Comparison of ENCODE assay signal across 16 cellular contexts in genomic region chr6:145811741-145812140, GRCh38. TPM values are rescaled to one million over a fixed set of nuclear protein-coding genes. Genes with fewer than 3 reads are reported as not detected.
DNase-seq lines count a peak whose midpoint lies in the region; ATAC-seq, FAIRE-seq and TF ChIP-seq lines count a peak whose summit lies in the region.
"Had no signal": no experiment of that assay in that cellular context is flagged by ENCODE, and none has a peak within 500 bp of the region (broad histone marks: within the 10 kb centered on the region; RNA-seq: fewer than 3 reads in every experiment).

No MANE protein-coding gene starts in this region.

- H3K79me2 ChIP-seq in HepG2 (ENCODE audit: insufficient read depth, low read length) = peaks cover 69% of the 10 kb centered on the region

- no peaks in the 10 kb centered on the region for H3K9me3 Mint-ChIP-seq in chondrocyte (ENCODE audit: low read depth)
- peaks cover 7% of the 10 kb centered on the region for H3K9me3 Mint-ChIP-seq in nephron progenitor cell
- H3K9me3 Mint-ChIP-seq: IgD-negative memory B cell had no signal

- H3K9ac ChIP-seq in HepG2 (ENCODE audit: insufficient read depth, low read depth, low read length) = no peak overlapping the region

- H3K4me1 Mint-ChIP-seq in chondrocyte (ENCODE audit: low read depth) (peaks cover 55% of the 10 kb centered on the region), nephron progenitor cell (peaks cover 38% of the 10 kb centered on the region)

- no peak overlapping the region for H3K4me3 Mint-ChIP-seq in chondrocyte (ENCODE audit: unreplicated experiment)
- peak overlapping the region; percentile 92 for H3K4me3 Mint-ChIP-seq in nephron progenitor cell

- H3K27ac ChIP-seq in HepG2 (ENCODE audit: extremely low read length, insufficient read depth, low read length) = no peak overlapping the region
- no peak overlapping the region for H3K27ac ChIP-seq in right lobe of liver

- peak overlapping the region; percentile 87 for H3K4me2 ChIP-seq in HepG2 (ENCODE audit: low read depth, low read length)

- H3K4me1 ChIP-seq in HepG2 (ENCODE audit: insufficient read depth, low read length) = peaks cover 37% of the 10 kb centered on the region
- H3K4me1 ChIP-seq in right lobe of liver = peaks cover 0 to 19% (median 3%) of the 10 kb centered on the region in 4 donors
- H3K4me1 ChIP-seq: SJCRH30 had no signal

- TF ChIP-seq CTCF in HepG2 (CRISPR knock-in tag; IDR thresholded peaks at IDR 0.05) (no peak), right lobe of liver (IDR thresholded peaks at IDR 0.05) (no peak), chondrocyte (IDR thresholded peaks at IDR 0.05) (no peak), nephron progenitor cell (IDR thresholded peaks at IDR 0.05) (no peak)

- no peak for TF ChIP-seq RAD21 in HepG2 (CRISPR knock-in tag; IDR thresholded peaks at IDR 0.05)

- intact Hi-C loops in HepG2 (cut with micrococcal nuclease; ENCODE audit: unreplicated experiment) = loop anchor here (5.0 kb wide), 2 partner anchors 81 to 151 kb away; partner anchors contain the start of gene SHPRH
- intact Hi-C loops in right lobe of liver (cut with DNase I) = no loop called here

- H3K4me3 ChIP-seq in HepG2 (replicated peaks in 1 of 3; ENCODE audit: insufficient read depth in 1 of 3, low read depth in 2 of 3, low read length in 3 of 3) = peak overlapping the region in 1 of 3 experiments; percentile 84; a peak in 2 of 6 replicates
- H3K4me3 ChIP-seq in right lobe of liver = no peak overlapping the region

- H2AFZ ChIP-seq in HepG2 (ENCODE audit: low read length) = no peak overlapping the region

- in situ Hi-C loops in HepG2 (cut with HindIII; ENCODE audit: extremely low pct_ligation_motif_present, low pct_unique_long_range_greater_than_20kb) = loop anchor here (5.0 to 25.0 kb wide), 2 partner anchors 74 to 1501 kb away; partner anchors contain the start of gene EPM2A

- WGBS in HepG2 (ENCODE audit: low lambda C conversion rate) = 97% methylated on average over 1 of the region's 1 CpG
- WGBS in right lobe of liver (ENCODE audit: insufficient coverage, low coverage, low lambda C conversion rate, missing lambda C conversion rate) = 100% methylated on average over 1 of the region's 1 CpG

- H3K27me3 Mint-ChIP-seq in chondrocyte (ENCODE audit: low read depth) = no peaks in the 10 kb centered on the region
- no peaks in the 10 kb centered on the region for H3K27me3 Mint-ChIP-seq in nephron progenitor cell (ENCODE audit: low read depth, poor library complexity)

- DNase-seq in HepG2 (ENCODE audit: low spot score) (no peak), right lobe of liver (no peak), chondrocyte (ENCODE audit: low spot score) (no peak), nephron progenitor cell (no peak), GF-D8 (lab: John Stamatoyannopoulos, UW) (no peak)
- DNase-seq: activated CD4-positive, alpha-beta T cell treated with anti-CD3 and anti-CD28 coated beads for 48 hours; activated T-cell treated with anti-CD3 and anti-CD28 coated beads for 4 hours; kidney glomerular epithelial cell; NCI-H226; SJCRH30 had no signal

- POLR2A ChIA-PET in HepG2 (lab: Yijun Ruan, JAX) = interaction anchor here (0.8 to 1.7 kb wide), 3 partner anchors 10 to 77 kb away, joined by 4 to 7 read pairs (median 6); no protein-coding TSS in a partner anchor

- H3K27me3 ChIP-seq in HepG2 (ENCODE audit: control insufficient read depth in 1 of 2, insufficient read depth in 2 of 2, low read length in 2 of 2) (no peaks in the 10 kb centered on the region; a peak in 2 of 5 replicates), right lobe of liver (no peaks in the 10 kb centered on the region)
- H3K27me3 ChIP-seq: SJCRH30 had no signal

- peaks cover 8% of the 10 kb centered on the region for H4K20me1 ChIP-seq in HepG2 (ENCODE audit: insufficient read depth, low read length)

- H3K36me3 Mint-ChIP-seq in chondrocyte (ENCODE audit: low read depth) (peaks cover 3% of the 10 kb centered on the region), nephron progenitor cell (ENCODE audit: low read depth) (peaks cover 24% of the 10 kb centered on the region)

- H3K36me3 ChIP-seq in HepG2 (replicated peaks in 1 of 2; ENCODE audit: control insufficient read depth in 1 of 2, insufficient read depth in 2 of 2, low read length in 2 of 2) (no peaks in the 10 kb centered on the region; a peak in 2 of 5 replicates), right lobe of liver (no peaks in the 10 kb centered on the region)

- BruUV-seq in HepG2 (replicated peaks; lab: Mats Ljungman, UMichigan) = no TSS peak

- H3K9me3 ChIP-seq in HepG2 (ENCODE audit: low read length) (no peaks in the 10 kb centered on the region), right lobe of liver (no peaks in the 10 kb centered on the region)
- H3K9me3 ChIP-seq: SJCRH30 had no signal

- TF ChIP-seq EP300 in HepG2 (IDR thresholded peaks at IDR 0.05; ENCODE audit: low read depth in 2 of 2, low read length in 2 of 2) = no peak
- no peak for TF ChIP-seq EP300 in HepG2 (CRISPR knock-in tag; IDR thresholded peaks at IDR 0.05; ENCODE audit: borderline replicate concordance)

- no peak for ATAC-seq in HepG2
- ATAC-seq in right lobe of liver = no peak
- ATAC-seq in HG03378 (IDR thresholded peaks at IDR 0.05; ENCODE audit: unreplicated experiment) = no peak
- ATAC-seq in GM18861 (IDR thresholded peaks at IDR 0.05; ENCODE audit: unreplicated experiment) = no peak
- ATAC-seq in HG03159 (IDR thresholded peaks at IDR 0.05; ENCODE audit: unreplicated experiment) = no peak
- ATAC-seq: activated naive CD4-positive, alpha-beta T cell treated with anti-CD3 and anti-CD28 coated beads, Interleukin-2, amount 50 U/mL, for 72 hours had no signal

- H3K27ac Mint-ChIP-seq in chondrocyte (ENCODE audit: unreplicated experiment) = peak overlapping the region; percentile 22
- no peak overlapping the region for H3K27ac Mint-ChIP-seq in nephron progenitor cell
- H3K27ac Mint-ChIP-seq: activated naive CD4-positive, alpha-beta T cell treated with anti-CD3 and anti-CD28 coated beads, Interleukin-2, amount 50 U/mL, for 72 hours had no signal

- no peak for FAIRE-seq in HepG2 (lab: Jason Lieb, UNC)
- FAIRE-seq: D721Med had no signal

- CTCF ChIA-PET in HepG2 (lab: Yijun Ruan, JAX; ENCODE audit: low intra/inter-chr PET ratio, low total read pairs) = no interaction called here

- no peak for TF ChIP-seq POLR2A in HepG2 (IDR thresholded peaks at IDR 0.05; ENCODE audit: insufficient read depth in 1 of 2, low read depth in 2 of 2, low read length in 2 of 2)
- TF ChIP-seq POLR2A in right lobe of liver (IDR thresholded peaks at IDR 0.05) = no peak

TF ChIP-seq in HepG2, 621 proteins besides CTCF, POLR2A, EP300 and RAD21:
- TF ChIP-seq ZNF296 (CRISPR knock-in tag; conservative IDR thresholded peaks at IDR 0.05) (no peak), FOXA3 (CRISPR knock-in tag; IDR thresholded peaks at IDR 0.05) (no peak), FOXM1 (CRISPR knock-in tag; IDR thresholded peaks at IDR 0.05) (no peak), TAF15 (IDR thresholded peaks at IDR 0.05; ENCODE audit: low read depth, low read length, poor library complexity, severe bottlenecking) (no peak), DZIP1 (CRISPR knock-in tag; IDR thresholded peaks at IDR 0.05) (no peak), NR2C2 (CRISPR knock-in tag; IDR thresholded peaks at IDR 0.05; ENCODE audit: borderline replicate concordance) (no peak)

RNA-seq across cellular contexts. Expression of gene FBXO30, which starts 2.9 kb away (rescaled TPM):
- total RNA-seq in HepG2 (2016; rRNA removed; fragmentation: Illumina TruSeq; extraction: Trizol) (7.1 and 11.4 TPM in 2 replicates), right lobe of liver (1 to 10 TPM; 2.2 to 3.2 (median 3.0) TPM), chondrocyte (10.4 to 11.8 TPM (median 11.0 TPM) in 3 replicates)
- total RNA-seq in HepG2 (2016; cell fraction: cytosol; rRNA removed; fragmentation: Illumina TruSeq; extraction: Trizol; ENCODE audit: low read depth) = 2.8 and 3.1 TPM in 2 replicates
- total RNA-seq in HepG2 (2016; cell fraction: insoluble cytoplasmic fraction; rRNA removed; fragmentation: Illumina TruSeq; extraction: Trizol) = 7.3 and 10.8 TPM in 2 replicates
- total RNA-seq in HepG2 (2016; cell fraction: membrane; rRNA removed; fragmentation: Illumina TruSeq; extraction: Trizol) = 6.1 and 7.4 TPM in 2 replicates
- 12.8 and 13.1 TPM in 2 replicates for total RNA-seq in HepG2 (2016; cell fraction: nucleus; rRNA removed; fragmentation: Illumina TruSeq; extraction: Trizol)
- 2.8 and 3.2 TPM in 2 replicates for polyA plus RNA-seq in HepG2 (2011; rRNA removed)
- 0.99 and 2.0 TPM in 2 replicates for polyA plus RNA-seq in HepG2 (2011; cell fraction: cytosol; rRNA removed)
- 2.2 and 2.9 TPM in 2 replicates for polyA plus RNA-seq in HepG2 (2011; cell fraction: nucleus; rRNA removed)
- polyA plus RNA-seq in HepG2 (2012) = 5.9 and 6.1 TPM in 2 replicates
- 0.18 and 0.25 TPM in 2 replicates for polyA plus RNA-seq in HepG2 (2016; cell fraction: cytosol; fragmentation: Illumina TruSeq; extraction: Trizol; ENCODE audit: low read depth)
- 8.4 and 9.0 TPM in 2 replicates for polyA plus RNA-seq in HepG2 (2016; cell fraction: insoluble cytoplasmic fraction; fragmentation: Illumina TruSeq; extraction: Trizol; ENCODE audit: low read depth)
- polyA plus RNA-seq in HepG2 (2016; cell fraction: membrane; fragmentation: Illumina TruSeq; extraction: Trizol; ENCODE audit: low read depth) = 1.0 and 1.1 TPM in 2 replicates
- polyA plus RNA-seq in HepG2 (2016; cell fraction: nucleus; fragmentation: Illumina TruSeq; extraction: Trizol; ENCODE audit: insufficient read depth, low read depth) = 8.4 and 9.2 TPM in 2 replicates
- polyA minus RNA-seq in HepG2 (2011; rRNA and poly(A)+ RNA removed; ENCODE audit: low replicate concordance) = 3.9 and 4.3 TPM in 2 replicates
- polyA minus RNA-seq in HepG2 (2011; cell fraction: cytosol; rRNA and poly(A)+ RNA removed) = 4.1 and 5.3 TPM in 2 replicates
- 34.2 and 35.8 TPM in 2 replicates for polyA minus RNA-seq in HepG2 (2011; cell fraction: nucleus; rRNA and poly(A)+ RNA removed)
